29 cellular contexts compared by ENCODE assay signal in genomic region chr12:124309231-124309630, GRCh38. TPM values are rescaled to one million over a fixed set of nuclear protein-coding genes. Genes with fewer than 3 reads are reported as not detected.
"Had no signal": no experiment of that assay in that cellular context is flagged by ENCODE, and none has a peak within 500 bp of the region (broad histone marks: within the 10 kb centered on the region; RNA-seq: fewer than 3 reads in every experiment).

No MANE protein-coding gene starts in this region.

- H3K27me3 ChIP-seq: neutrophil, ovary, right lobe of liver, sigmoid colon, stomach, thyroid gland, tibial nerve, upper lobe of left lung, uterus had no signal

- H2AFZ ChIP-seq: parathyroid adenoma had no signal

- H3K27ac Mint-ChIP-seq: naive thymus-derived CD8-positive, alpha-beta T cell; natural killer cell treated with Interleukin-12 subunit alpha and Interleukin-12 subunit beta and Interleukin-15 and Interleukin-18, amount 100 ng/mL, for 72 hours; progenitor cell of endocrine pancreas; stimulated activated effector memory CD8-positive, alpha-beta T cell treated with anti-CD3 and anti-CD28 coated beads, Interleukin-12 subunit alpha, Interleukin-12 subunit beta, amount 100 ng/mL, for 72 hours; stimulated activated naive B cell treated with anti-CD40 and anti-IgM and Interleukin-4, amounts not matched to agents 10 μg/mL and 1 μg/mL and 100 μg/mL, for 72 hours; stimulated activated naive CD8-positive, alpha-beta T cell treated with anti-CD3 and anti-CD28 coated beads, Interleukin-15, Interleukin-2, amounts not matched to agents 100 ng/mL and 50 ng/mL, for 24 hours had no signal

- ATAC-seq: naive thymus-derived CD8-positive, alpha-beta T cell; natural killer cell treated with Interleukin-12 subunit alpha and Interleukin-12 subunit beta and Interleukin-15 and Interleukin-18, amount 100 ng/mL, for 72 hours; psoas muscle; right cardiac atrium; right lobe of liver; stimulated activated effector memory CD8-positive, alpha-beta T cell treated with anti-CD3 and anti-CD28 coated beads, Interleukin-12 subunit alpha, Interleukin-12 subunit beta, amount 100 ng/mL, for 72 hours; stimulated activated naive B cell treated with anti-CD40 and anti-IgM and Interleukin-4, amounts not matched to agents 10 μg/mL and 1 μg/mL and 100 μg/mL, for 72 hours had no signal

- DNase-seq: naive thymus-derived CD8-positive, alpha-beta T cell; nephron progenitor cell; nucleus accumbens; ovary; psoas muscle; right lobe of liver; sigmoid colon; stimulated activated CD4-positive, alpha-beta T cell treated with anti-CD3 and anti-CD28 coated beads, Interleukin-15, amount 100 ng/mL, for 24 hours; stimulated activated CD4-positive, alpha-beta T cell treated with anti-CD3 and anti-CD28 coated beads, Interleukin-2, amount 100 ng/mL, for 24 hours; stimulated activated CD4-positive, alpha-beta T cell treated with anti-CD3 and anti-CD28 coated beads, Interleukin-2, amount 100 ng/mL, for 48 hours; stimulated activated CD4-positive, alpha-beta T cell treated with anti-CD3 and anti-CD28 coated beads, Interleukin-4, amount 100 ng/mL, for 24 hours; stimulated activated naive B cell treated with anti-CD40 and anti-IgM and Interleukin-4, amounts not matched to agents 10 μg/mL and 1 μg/mL and 100 μg/mL, for 72 hours; stimulated activated naive CD4-positive, alpha-beta T cell treated with Interleukin-2 at 50 U/mL for 16 hours; stomach; thyroid gland; trophoblast cell; uterus had no signal

- H3K4me3 Mint-ChIP-seq: naive thymus-derived CD8-positive, alpha-beta T cell; natural killer cell treated with Interleukin-12 subunit alpha and Interleukin-12 subunit beta and Interleukin-15 and Interleukin-18, amount 100 ng/mL, for 72 hours; nephron progenitor cell; neural crest cell; stimulated activated effector memory CD8-positive, alpha-beta T cell treated with anti-CD3 and anti-CD28 coated beads, Interleukin-12 subunit alpha, Interleukin-12 subunit beta, amount 100 ng/mL, for 72 hours; stimulated activated naive B cell treated with anti-CD40 and anti-IgM and Interleukin-4, amounts not matched to agents 10 μg/mL and 1 μg/mL and 100 μg/mL, for 72 hours; stimulated activated naive CD8-positive, alpha-beta T cell treated with anti-CD3 and anti-CD28 coated beads, Interleukin-15, Interleukin-2, amounts not matched to agents 100 ng/mL and 50 ng/mL, for 24 hours had no signal

- H3K9me3 ChIP-seq: neutrophil, ovary, psoas muscle, right lobe of liver, sigmoid colon, stomach, thoracic aorta, thyroid gland, tibial nerve, upper lobe of left lung, uterus had no signal

- H3K79me2 ChIP-seq: parathyroid adenoma had no signal

- H3K4me1 ChIP-seq: parathyroid adenoma, psoas muscle, right lobe of liver, sigmoid colon, thyroid gland, upper lobe of left lung, uterus had no signal

- H3K36me3 ChIP-seq: neutrophil, ovary, right lobe of liver, sigmoid colon, thoracic aorta, thyroid gland, upper lobe of left lung, uterus had no signal

- H3K4me3 ChIP-seq: ovary, psoas muscle, right lobe of liver, sigmoid colon, stomach, thoracic aorta, thyroid gland, tibial nerve, upper lobe of left lung, uterus had no signal

- H3K27ac ChIP-seq: neutrophil, ovary, parathyroid adenoma, psoas muscle, right lobe of liver, sigmoid colon, stomach, thoracic aorta, thyroid gland, tibial nerve, upper lobe of left lung, uterus had no signal

- H3K27me3 Mint-ChIP-seq: naive thymus-derived CD8-positive, alpha-beta T cell; natural killer cell treated with Interleukin-12 subunit alpha and Interleukin-12 subunit beta and Interleukin-15 and Interleukin-18, amount 100 ng/mL, for 72 hours; stimulated activated naive B cell treated with anti-CD40 and anti-IgM and Interleukin-4, amounts not matched to agents 10 μg/mL and 1 μg/mL and 100 μg/mL, for 72 hours; stimulated activated naive CD8-positive, alpha-beta T cell treated with anti-CD3 and anti-CD28 coated beads, Interleukin-15, Interleukin-2, amounts not matched to agents 100 ng/mL and 50 ng/mL, for 24 hours had no signal

- H3K4me1 Mint-ChIP-seq: naive thymus-derived CD8-positive, alpha-beta T cell; stimulated activated effector memory CD8-positive, alpha-beta T cell treated with anti-CD3 and anti-CD28 coated beads, Interleukin-12 subunit alpha, Interleukin-12 subunit beta, amount 100 ng/mL, for 72 hours; stimulated activated naive B cell treated with anti-CD40 and anti-IgM and Interleukin-4, amounts not matched to agents 10 μg/mL and 1 μg/mL and 100 μg/mL, for 72 hours had no signal

- H3K36me3 Mint-ChIP-seq: naive thymus-derived CD8-positive, alpha-beta T cell; natural killer cell treated with Interleukin-12 subunit alpha and Interleukin-12 subunit beta and Interleukin-15 and Interleukin-18, amount 100 ng/mL, for 72 hours; stimulated activated effector memory CD8-positive, alpha-beta T cell treated with anti-CD3 and anti-CD28 coated beads, Interleukin-12 subunit alpha, Interleukin-12 subunit beta, amount 100 ng/mL, for 72 hours; stimulated activated naive B cell treated with anti-CD40 and anti-IgM and Interleukin-4, amounts not matched to agents 10 μg/mL and 1 μg/mL and 100 μg/mL, for 72 hours had no signal

- H3K9me3 Mint-ChIP-seq: naive thymus-derived CD8-positive, alpha-beta T cell; natural killer cell treated with Interleukin-12 subunit alpha and Interleukin-12 subunit beta and Interleukin-15 and Interleukin-18, amount 100 ng/mL, for 72 hours; nephron progenitor cell; neural crest cell; stimulated activated effector memory CD8-positive, alpha-beta T cell treated with anti-CD3 and anti-CD28 coated beads, Interleukin-12 subunit alpha, Interleukin-12 subunit beta, amount 100 ng/mL, for 72 hours; stimulated activated naive B cell treated with anti-CD40 and anti-IgM and Interleukin-4, amounts not matched to agents 10 μg/mL and 1 μg/mL and 100 μg/mL, for 72 hours; stimulated activated naive CD8-positive, alpha-beta T cell treated with anti-CD3 and anti-CD28 coated beads, Interleukin-15, Interleukin-2, amounts not matched to agents 100 ng/mL and 50 ng/mL, for 24 hours had no signal

- FAIRE-seq: small intestine had no signal

RNA-seq across cellular contexts. Expression of gene RFLNA, which starts 14.3 kb away (rescaled TPM):
- total RNA-seq: naive thymus-derived CD8-positive, alpha-beta T cell; natural killer cell treated with Interleukin-12 subunit alpha and Interleukin-12 subunit beta and Interleukin-15 and Interleukin-18, amount 100 ng/mL, for 72 hours had no signal
